16 cellular contexts compared by ENCODE assay signal in genomic region chr15:58532126-58532525, GRCh38.
DNase-seq lines count a peak whose midpoint lies in the region; ATAC-seq, FAIRE-seq and TF ChIP-seq lines count a peak whose summit lies in the region.
"Had no signal": no experiment of that assay in that cellular context is flagged by ENCODE, and none has a peak within 500 bp of the region (broad histone marks: within the 10 kb centered on the region; RNA-seq: fewer than 3 reads in every experiment).

No MANE protein-coding gene starts in this region.

- no TSS peak for BruUV-seq in HepG2 (replicated peaks; lab: Mats Ljungman, UMichigan)

- no peak for TF ChIP-seq EP300 in HepG2 (IDR thresholded peaks at IDR 0.05; ENCODE audit: low read depth in 2 of 2, low read length in 2 of 2)
- no peak for TF ChIP-seq EP300 in HepG2 (CRISPR knock-in tag; IDR thresholded peaks at IDR 0.05; ENCODE audit: borderline replicate concordance)

- TF ChIP-seq POLR2A in body of pancreas (IDR thresholded peaks at IDR 0.05) = no peak
- TF ChIP-seq POLR2A in HepG2 (IDR thresholded peaks at IDR 0.05; ENCODE audit: insufficient read depth in 1 of 2, low read depth in 2 of 2, low read length in 2 of 2) = no peak

- H3K4me2 ChIP-seq in HepG2 (ENCODE audit: low read depth, low read length) = no peak overlapping the region
- H3K4me2 ChIP-seq: GM23338 had no signal

- DNase-seq in AG09309 (ENCODE audit: low read depth) (peak; percentile 56), amniotic epithelial cell (ENCODE audit: low read depth) (peak; percentile 46), fibroblast of peridontal ligament (ENCODE audit: extremely low read depth) (peak; percentile 82), urothelium cell line (ENCODE audit: low spot score) (no peak), right atrium auricular region (ENCODE audit: low spot score) (no peak), body of pancreas (no peak), HepG2 (ENCODE audit: low spot score) (no peak)
- DNase-seq: Calu3; CD8-positive, alpha-beta T cell; DMS79 treated with DMSO at 0.1 percent for 48 hours; GF-D8; HCEC 1CT had no signal

- in situ Hi-C loops in HepG2 (cut with HindIII; ENCODE audit: extremely low pct_ligation_motif_present, low pct_unique_long_range_greater_than_20kb) = loop anchor here (5.0 kb wide), 1 partner anchor 50 kb away; no protein-coding TSS in a partner anchor

- ATAC-seq in body of pancreas (no peak), HepG2 (no peak)
- ATAC-seq: CD8-positive, alpha-beta T cell; GM23338 had no signal

- POLR2A ChIA-PET in HepG2 (lab: Yijun Ruan, JAX) = no interaction called here

- H3K4me3 ChIP-seq in AG09309 (ENCODE audit: control insufficient read depth, low read depth, low read length) (no peak overlapping the region), right atrium auricular region (no peak overlapping the region), body of pancreas (no peak overlapping the region), HepG2 (replicated peaks in 1 of 3; ENCODE audit: insufficient read depth in 1 of 3, low read depth in 2 of 3, low read length in 3 of 3) (no peak overlapping the region)
- H3K4me3 ChIP-seq: BLaER1 treated with 17β-estradiol and CSF1 and Interleukin-3, amounts not matched to agents 10 nM and 100 nM; GM23338 had no signal

- FAIRE-seq in urothelium cell line (lab: Jason Lieb, UNC) (peak; percentile 70), HepG2 (lab: Jason Lieb, UNC) (no peak)
- FAIRE-seq: A204.1, H54 had no signal

- WGBS in body of pancreas, 2 donors = 77 to 84% methylated on average over 3 of the region's 3 CpGs
- WGBS in HepG2 (ENCODE audit: low lambda C conversion rate) = 92% methylated on average over 3 of the region's 3 CpGs

- no peaks in the 10 kb centered on the region for H3K9me3 ChIP-seq in right atrium auricular region
- no peaks in the 10 kb centered on the region for H3K9me3 ChIP-seq in body of pancreas
- no peaks in the 10 kb centered on the region for H3K9me3 ChIP-seq in HepG2 (ENCODE audit: low read length)

- H3K36me3 ChIP-seq in right atrium auricular region (no peaks in the 10 kb centered on the region), body of pancreas (replicated peaks in 1 of 2; ENCODE audit: insufficient read depth in 1 of 2, low read depth in 2 of 2) (no peaks in the 10 kb centered on the region), HepG2 (replicated peaks in 1 of 2; ENCODE audit: control insufficient read depth in 1 of 2, insufficient read depth in 2 of 2, low read length in 2 of 2) (no peaks in the 10 kb centered on the region; a peak in 1 of 5 replicates)
- H3K36me3 ChIP-seq: BLaER1 treated with 17β-estradiol and CSF1 and Interleukin-3, amounts not matched to agents 10 nM and 100 nM had no signal

- no peaks in the 10 kb centered on the region for H3K79me2 ChIP-seq in HepG2 (ENCODE audit: insufficient read depth, low read length)

- CTCF ChIA-PET in HepG2 (lab: Yijun Ruan, JAX; ENCODE audit: low intra/inter-chr PET ratio, low total read pairs) = no interaction called here

- intact Hi-C loops in body of pancreas (cut with DNase I) (no loop called here), HepG2 (cut with micrococcal nuclease; ENCODE audit: unreplicated experiment) (no loop called here)

- TF ChIP-seq RAD21 in HepG2 (CRISPR knock-in tag; IDR thresholded peaks at IDR 0.05) = no peak

- H4K20me1 ChIP-seq in HepG2 (ENCODE audit: insufficient read depth, low read length) = no peaks in the 10 kb centered on the region
- H4K20me1 ChIP-seq: BLaER1 treated with 17β-estradiol and CSF1 and Interleukin-3, amounts not matched to agents 10 nM and 100 nM had no signal

- H3K27me3 ChIP-seq in right atrium auricular region (no peaks in the 10 kb centered on the region), body of pancreas (no peaks in the 10 kb centered on the region), HepG2 (ENCODE audit: control insufficient read depth in 1 of 2, insufficient read depth in 2 of 2, low read length in 2 of 2) (no peaks in the 10 kb centered on the region)
- H3K27me3 ChIP-seq: BLaER1 treated with 17β-estradiol and CSF1 and Interleukin-3, amounts not matched to agents 10 nM and 100 nM had no signal

- H3K27ac ChIP-seq in right atrium auricular region (no peak overlapping the region), body of pancreas (no peak overlapping the region), HepG2 (ENCODE audit: extremely low read length, insufficient read depth, low read length) (no peak overlapping the region)
- H3K27ac ChIP-seq: BLaER1 treated with 17β-estradiol and CSF1 and Interleukin-3, amounts not matched to agents 10 nM and 100 nM had no signal

- TF ChIP-seq CTCF in AG09309 (IDR thresholded peaks at IDR 0.05; ENCODE audit: control insufficient read depth, insufficient read depth, low read depth, low read length, missing control alignments) (no peak), right atrium auricular region (IDR thresholded peaks at IDR 0.05) (no peak), body of pancreas (IDR thresholded peaks at IDR 0.05) (no peak), HepG2 (CRISPR knock-in tag; IDR thresholded peaks at IDR 0.05) (no peak)

- peaks cover 0 to 20% of the 10 kb centered on the region in 2 donors for H3K4me1 ChIP-seq in right atrium auricular region
- H3K4me1 ChIP-seq in body of pancreas = peaks cover 33% of the 10 kb centered on the region
- H3K4me1 ChIP-seq in HepG2 (ENCODE audit: insufficient read depth, low read length) = peaks cover 52% of the 10 kb centered on the region

- no peak overlapping the region for H2AFZ ChIP-seq in HepG2 (ENCODE audit: low read length)
- H2AFZ ChIP-seq: GM23338 had no signal

- no peak overlapping the region for H3K9ac ChIP-seq in HepG2 (ENCODE audit: insufficient read depth, low read depth, low read length)
- H3K9ac ChIP-seq: BLaER1 treated with 17β-estradiol and CSF1 and Interleukin-3, amounts not matched to agents 10 nM and 100 nM had no signal

TF ChIP-seq in HepG2, 621 proteins besides CTCF, POLR2A, EP300 and RAD21:
- TF ChIP-seq ZC3H13 (CRISPR knock-in tag; IDR thresholded peaks at IDR 0.05) (no peak), THYN1 (CRISPR knock-in tag; IDR thresholded peaks at IDR 0.05; ENCODE audit: borderline replicate concordance, low read depth) (no peak), ZGPAT (CRISPR knock-in tag; IDR thresholded peaks at IDR 0.05) (no peak), ATF4 (CRISPR knock-in tag; IDR thresholded peaks at IDR 0.05) (no peak), ZNF296 (CRISPR knock-in tag; conservative IDR thresholded peaks at IDR 0.05) (no peak), SATB2 (CRISPR knock-in tag; IDR thresholded peaks at IDR 0.05) (no peak), ZNF567 (CRISPR knock-in tag; IDR thresholded peaks at IDR 0.05; ENCODE audit: borderline replicate concordance) (no peak), SMAD3 (CRISPR knock-in tag; IDR thresholded peaks at IDR 0.05) (no peak), ZNF556 (CRISPR knock-in tag; IDR thresholded peaks at IDR 0.05; ENCODE audit: borderline replicate concordance) (no peak), CAMTA2 (CRISPR knock-in tag; IDR thresholded peaks at IDR 0.05; ENCODE audit: borderline replicate concordance) (no peak), HOXA9 (CRISPR knock-in tag; IDR thresholded peaks at IDR 0.05; ENCODE audit: borderline replicate concordance) (no peak), HBP1 (CRISPR knock-in tag; IDR thresholded peaks at IDR 0.05; ENCODE audit: low read depth) (no peak), BCL6 (CRISPR knock-in tag; IDR thresholded peaks at IDR 0.05) (no peak), ETV6 (CRISPR knock-in tag; conservative IDR thresholded peaks at IDR 0.05) (no peak), ETS1 (CRISPR knock-in tag; IDR thresholded peaks at IDR 0.05) (no peak), PRPF4 (IDR thresholded peaks at IDR 0.05; ENCODE audit: low read depth, low read length, poor library complexity, severe bottlenecking) (no peak), MEIS1 (CRISPR knock-in tag; IDR thresholded peaks at IDR 0.05; ENCODE audit: borderline replicate concordance) (no peak)

Comparison
In these comparisons a context has a peak if more than half of its experiments do, and no peak if none do; other contexts are left out.
1. DNase-seq: peak in AG09309 (single experiment), amniotic epithelial cell (single experiment) and fibroblast of peridontal ligament (single experiment); none in urothelium cell line (single experiment), right atrium auricular region (single experiment), body of pancreas (0 of 4) and HepG2 (single experiment).